ENCODE assay signal across 21 cellular contexts in genomic region chr14:94771191-94771905, GRCh38.
DNase-seq lines count a peak whose midpoint lies in the region; ATAC-seq lines count a peak whose summit lies in the region.
"Had no signal": no experiment of that assay in that cellular context is flagged by ENCODE, and none has a peak within 500 bp of the region (broad histone marks: within the 10 kb centered on the region; RNA-seq: fewer than 3 reads in every experiment).

No MANE protein-coding gene starts in this region.

- H3K36me3 Mint-ChIP-seq in T-helper 1 cell treated with Interleukin-12 subunit alpha and Interleukin-12 subunit beta and Interleukin-4 antibody, amounts not matched to agents 30 μg/mL and 1 μg/mL, for 36 hours (ENCODE audit: low read depth), result peaks cover 2% of the 10 kb centered on the region
- H3K36me3 Mint-ChIP-seq in activated naive CD8-positive, alpha-beta T cell treated with anti-CD3 and anti-CD28 coated beads, Interleukin-2, amount 50 U/mL, for 24 hours (ENCODE audit: low read depth), result peaks cover 1% of the 10 kb centered on the region
- H3K36me3 Mint-ChIP-seq: stimulated activated memory B cell treated with anti-CD40 and anti-IgM and Interleukin-4, amounts not matched to agents 10 μg/mL and 1 μg/mL and 100 μg/mL, for 72 hours had no signal

- peak overlapping the region; percentile 12 for H3K27ac Mint-ChIP-seq in T-helper 1 cell treated with Interleukin-12 subunit alpha and Interleukin-12 subunit beta and Interleukin-4 antibody, amounts not matched to agents 30 μg/mL and 1 μg/mL, for 36 hours
- peak overlapping the region; percentile 9 for H3K27ac Mint-ChIP-seq in activated naive CD8-positive, alpha-beta T cell treated with anti-CD3 and anti-CD28 coated beads, Interleukin-2, amount 50 U/mL, for 24 hours
- H3K27ac Mint-ChIP-seq: stimulated activated memory B cell treated with anti-CD40 and anti-IgM and Interleukin-4, amounts not matched to agents 10 μg/mL and 1 μg/mL and 100 μg/mL, for 72 hours had no signal

- peaks cover 6% of the 10 kb centered on the region for H3K9me3 Mint-ChIP-seq in T-helper 1 cell treated with Interleukin-12 subunit alpha and Interleukin-12 subunit beta and Interleukin-4 antibody, amounts not matched to agents 30 μg/mL and 1 μg/mL, for 36 hours
- H3K9me3 Mint-ChIP-seq in activated naive CD8-positive, alpha-beta T cell treated with anti-CD3 and anti-CD28 coated beads, Interleukin-2, amount 50 U/mL, for 24 hours, result no peaks in the 10 kb centered on the region
- H3K9me3 Mint-ChIP-seq: naive thymus-derived CD8-positive, alpha-beta T cell; stimulated activated memory B cell treated with anti-CD40 and anti-IgM and Interleukin-4, amounts not matched to agents 10 μg/mL and 1 μg/mL and 100 μg/mL, for 72 hours had no signal

- H3K27me3 Mint-ChIP-seq in T-helper 1 cell treated with Interleukin-12 subunit alpha and Interleukin-12 subunit beta and Interleukin-4 antibody, amounts not matched to agents 30 μg/mL and 1 μg/mL, for 36 hours (ENCODE audit: low read depth), result peaks cover 90% of the 10 kb centered on the region
- H3K27me3 Mint-ChIP-seq in activated naive CD8-positive, alpha-beta T cell treated with anti-CD3 and anti-CD28 coated beads, Interleukin-2, amount 50 U/mL, for 24 hours, result peaks cover 84% of the 10 kb centered on the region

- H3K9me3 ChIP-seq in iPS-18c (ENCODE audit: control insufficient read depth, insufficient read depth, low read length), result no peaks in the 10 kb centered on the region
- H3K9me3 ChIP-seq: tibial nerve had no signal

- DNase-seq in T-helper 1 cell (no peak), retina (peak; percentile 75), globus pallidus (ENCODE audit: low spot score) (no peak), glomerular visceral epithelial cell (ENCODE audit: extremely low spot score) (no peak)
- no peak for DNase-seq in activated naive CD8-positive, alpha-beta T cell treated with anti-CD3 and anti-CD28 coated beads, Interleukin-2, amount 50 U/mL, for 24 hours
- DNase-seq: activated CD4-positive, alpha-beta T cell treated with anti-CD3 and anti-CD28 coated beads for 4 hours; activated T-cell treated with anti-CD3 and anti-CD28 coated beads, Interleukin-2, amount 50 U/mL, for 48 hours; amniotic stem cell; DMS 273 treated with DMSO at 0.1 percent for 48 hours; naive thymus-derived CD8-positive, alpha-beta T cell; NCI-H1092 treated with DMSO at 0.1 percent for 48 hours; NCI-H526 treated with DMSO at 0.1 percent for 48 hours; PC-9; stimulated activated CD4-positive, alpha-beta T cell treated with anti-CD3 and anti-CD28 coated beads, Interleukin-12 subunit alpha, Interleukin-12 subunit beta, amount 100 ng/mL, for 4 hours had no signal

- H3K4me1 Mint-ChIP-seq in T-helper 1 cell treated with Interleukin-12 subunit alpha and Interleukin-12 subunit beta and Interleukin-4 antibody, amounts not matched to agents 30 μg/mL and 1 μg/mL, for 36 hours (ENCODE audit: low read depth), result peaks cover 10% of the 10 kb centered on the region
- H3K4me1 Mint-ChIP-seq in activated naive CD8-positive, alpha-beta T cell treated with anti-CD3 and anti-CD28 coated beads, Interleukin-2, amount 50 U/mL, for 24 hours, result peaks cover 21% of the 10 kb centered on the region

- no peak for ATAC-seq in activated naive CD8-positive, alpha-beta T cell treated with anti-CD3 and anti-CD28 coated beads, Interleukin-2, amount 50 U/mL, for 24 hours
- ATAC-seq in GM19035 (IDR thresholded peaks at IDR 0.05; ENCODE audit: unreplicated experiment), result no peak
- ATAC-seq: HCT116; naive thymus-derived CD8-positive, alpha-beta T cell; stimulated activated memory B cell treated with anti-CD40 and anti-IgM and Interleukin-4, amounts not matched to agents 10 μg/mL and 1 μg/mL and 100 μg/mL, for 72 hours had no signal

- peak overlapping the region; percentile 38 for H3K4me3 ChIP-seq in iPS-18c (ENCODE audit: insufficient read depth, low read depth, low read length)
- H3K4me3 ChIP-seq: lung, PC-9 had no signal

- no peak overlapping the region for H3K4me3 Mint-ChIP-seq in T-helper 1 cell treated with Interleukin-12 subunit alpha and Interleukin-12 subunit beta and Interleukin-4 antibody, amounts not matched to agents 30 μg/mL and 1 μg/mL, for 36 hours
- no peak overlapping the region for H3K4me3 Mint-ChIP-seq in activated naive CD8-positive, alpha-beta T cell treated with anti-CD3 and anti-CD28 coated beads, Interleukin-2, amount 50 U/mL, for 24 hours
